In the genomic region with DNA sequence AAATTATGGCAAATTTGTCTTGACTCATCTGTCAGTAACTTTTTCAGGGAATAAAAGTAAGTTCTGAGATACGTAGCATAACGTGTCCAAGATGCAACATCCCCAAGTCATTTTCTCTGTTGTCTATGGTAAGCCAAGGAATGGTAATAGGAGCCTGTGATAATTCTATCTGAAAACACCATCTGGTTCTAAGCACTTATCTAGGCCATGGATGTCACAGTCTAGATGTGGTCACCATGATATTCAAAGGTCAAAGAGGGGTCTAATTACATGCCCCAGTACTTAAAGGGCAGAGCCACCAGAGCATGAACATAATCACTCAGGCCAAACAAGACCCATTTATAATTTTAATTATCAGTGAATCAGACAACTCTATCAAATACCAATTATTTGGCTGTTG, we compare ENCODE assay signal across 24 cellular contexts.
"Had no signal": no experiment of that assay in that cellular context is flagged by ENCODE, and none has a peak within 500 bp of the region (broad histone marks: within the 10 kb centered on the region; RNA-seq: fewer than 3 reads in every experiment).

No MANE protein-coding gene starts in this region.

- DNase-seq: activated B cell treated with CpG ODN at 0.5 μM for 24 hours; activated CD4-positive, alpha-beta T cell treated with anti-CD3 and anti-CD28 coated beads for 48 hours; activated CD4-positive, alpha-beta T cell treated with anti-CD3 and anti-CD28 coated beads, Interleukin-2, amount 50 U/mL, for 1 hour; activated CD4-positive, alpha-beta T cell treated with anti-CD3 and anti-CD28 coated beads, Interleukin-2, amount 50 U/mL, for 48 hours; activated CD8-positive, alpha-beta memory T cell treated with anti-CD3 and anti-CD28 coated beads for 24 hours; activated CD8-positive, alpha-beta T cell treated with anti-CD3 and anti-CD28 coated beads for 36 hours; activated effector memory CD4-positive, alpha-beta T cell treated with Interleukin-2 at 50 U/mL for 16 hours; activated gamma-delta T cell treated with Interleukin-2 at 50 U/mL for 16 hours; activated naive CD4-positive, alpha-beta T cell treated with anti-CD3 and anti-CD28 coated beads, Interleukin-2, amount 50 U/mL, for 16 hours; activated naive CD4-positive, alpha-beta T cell treated with Interleukin-2 at 50 U/mL for 16 hours; activated T-cell treated with anti-CD3 and anti-CD28 coated beads, Interleukin-2, amount 50 U/mL, for 4 hours; amniotic stem cell; anterior cingulate cortex; brain microvascular endothelial cell; dorsolateral prefrontal cortex; effector memory CD4-positive, alpha-beta T cell; endodermal cell; foreskin keratinocyte; heart right ventricle; T-helper 17 cell; T1000; WERI-Rb-1 had no signal

- FAIRE-seq: astrocyte, bronchial epithelial cell had no signal
